8 cellular contexts compared by ENCODE assay signal in genomic region chr2:190318931-190319556, GRCh38. TPM values are rescaled to one million over a fixed set of nuclear protein-coding genes. Genes with fewer than 3 reads are reported as not detected.
A peak's percentile ranks its signal among the peaks of the same experiment; 100 is the strongest.
DNase-seq lines count a peak whose midpoint lies in the region; ATAC-seq and TF ChIP-seq lines count a peak whose summit lies in the region.

No MANE protein-coding gene starts in this region.

- H3K27ac ChIP-seq in ACC112 (ENCODE audit: low read depth, low read length) (no peak overlapping the region), colonic mucosa (peak overlapping the region; percentile 94), lung (ENCODE audit: low read depth in 1 of 2, low read length in 1 of 2) (peak overlapping the region; percentile 85 to 97), tibial artery (peak overlapping the region; percentile 89 to 91)

- intact Hi-C loops in colonic mucosa (cut with DNase I) (loop anchor here (10.0 kb wide), 1 partner anchor 234 kb away; no protein-coding TSS in a partner anchor), tibial artery (cut with DNase I; ENCODE audit: low total_unique reads) (no loop called here)

- peak; percentile 10 for DNase-seq in RPMI7951 (ENCODE audit: low read depth)
- peak; percentile 42 for DNase-seq in colonic mucosa
- no peak for DNase-seq in lung (ENCODE audit: low spot score)
- DNase-seq in tibial artery = no peak
- no peak for DNase-seq in NCI-H2029 treated with DMSO at 0.1 percent for 48 hours (lab: John Stamatoyannopoulos, UW)

- peak overlapping the region; percentile 68 to 75 for H3K9ac ChIP-seq in colonic mucosa (ENCODE audit: low read depth in 2 of 2, low read length in 2 of 2)

- ATAC-seq in GM18505 (IDR thresholded peaks at IDR 0.05; ENCODE audit: unreplicated experiment) (peak; percentile 30), HG02981 (IDR thresholded peaks at IDR 0.05; ENCODE audit: unreplicated experiment) (peak; percentile 37), lung (ENCODE audit: insufficient read depth, low FRiP score) (peak; percentile 12)

- TF ChIP-seq CTCF in colonic mucosa (IDR thresholded peaks at IDR 0.05) (no peak), lung (IDR thresholded peaks at IDR 0.05; ENCODE audit: control extremely low read depth, extremely low read depth) (no peak), tibial artery (IDR thresholded peaks at IDR 0.05) (no peak)

- H2AFZ ChIP-seq in ACC112 (ENCODE audit: low read length, unreplicated experiment) = peak overlapping the region; percentile 96

- H3K4me3 ChIP-seq in ACC112 (ENCODE audit: low read depth, low read length) (peak overlapping the region; percentile 97), colonic mucosa (peak overlapping the region; percentile 66), lung (peak overlapping the region; percentile 73), tibial artery (peak overlapping the region; percentile 80 to 86)

- WGBS in lung, 2 donors = 4% methylated on average over 13 of the region's 13 CpGs

- H3K4me1 ChIP-seq in ACC112 (ENCODE audit: control insufficient read depth, insufficient read depth, low read length, unreplicated experiment) (peaks cover 12% of the 10 kb centered on the region), colonic mucosa (peaks cover 3% of the 10 kb centered on the region), lung (ENCODE audit: control insufficient read depth in 2 of 2, insufficient read depth in 2 of 2, low read length in 2 of 2) (peaks cover 5 to 8% of the 10 kb centered on the region in 2 donors), tibial artery (peaks cover 0 to 43% (median 21%) of the 10 kb centered on the region in 4 donors)

- TF ChIP-seq POLR2A in GM18505 (IDR thresholded peaks at IDR 0.05; ENCODE audit: borderline replicate concordance, extremely low read depth, insufficient read depth, insufficient read length) = no peak

- H3K9me3 ChIP-seq in colonic mucosa (no peaks in the 10 kb centered on the region), lung (ENCODE audit: control insufficient read depth in 2 of 2, insufficient read depth in 1 of 2, low read length in 1 of 2) (no peaks in the 10 kb centered on the region), tibial artery (no peaks in the 10 kb centered on the region)

- H3K27me3 ChIP-seq in ACC112 (ENCODE audit: insufficient read depth, low read length) = no peaks in the 10 kb centered on the region
- no peaks in the 10 kb centered on the region for H3K27me3 ChIP-seq in colonic mucosa
- H3K27me3 ChIP-seq in lung (ENCODE audit: control insufficient read depth, insufficient read depth) = no peaks in the 10 kb centered on the region
- H3K27me3 ChIP-seq in tibial artery = no peaks in the 10 kb centered on the region

- H3K79me2 ChIP-seq in ACC112 (ENCODE audit: control insufficient read depth, insufficient read depth, low read length, unreplicated experiment) = peaks cover 11% of the 10 kb centered on the region

- H3K36me3 ChIP-seq in ACC112 (ENCODE audit: insufficient read depth, low read length) (no peaks in the 10 kb centered on the region), colonic mucosa (no peaks in the 10 kb centered on the region), lung (ENCODE audit: control insufficient read depth in 2 of 2, insufficient read depth in 2 of 2, low read length in 2 of 2) (no peaks in the 10 kb centered on the region), tibial artery (no peaks in the 10 kb centered on the region)

RNA-seq across cellular contexts. Expression of gene HIBCH, which starts 0.6 kb away (rescaled TPM):
- 23.3 and 23.7 TPM in 2 replicates for total RNA-seq in RPMI7951 (2014; rRNA removed; shearing (Covaris generic))
- total RNA-seq in colonic mucosa (10 to 100 TPM; 47.2 to 71.1 TPM), lung (10 to 100 TPM; 21.4 to 50.0 TPM)
- 10 to 100 TPM; 14.2 to 14.3 TPM for polyA plus RNA-seq in lung

RNA-seq across cellular contexts. Expression of gene INPP1, which starts 24.3 kb away (rescaled TPM):
- total RNA-seq in RPMI7951 (2014; rRNA removed; shearing (Covaris generic)) = 13.3 and 13.5 TPM in 2 replicates
- total RNA-seq in colonic mucosa (10 to 100 TPM; 35.3 to 39.2 TPM), lung (10 to 100 TPM; 15.7 to 26.7 TPM)
- 10 to 100 TPM; 18.3 to 18.7 TPM for polyA plus RNA-seq in lung

Comparison
In these comparisons a context has a peak if more than half of its experiments do, and no peak if none do; other contexts are left out.
1. DNase-seq: peak in RPMI7951 (single experiment) and colonic mucosa (single experiment); none in lung (single experiment), tibial artery (0 of 2) and NCI-H2029 treated with DMSO at 0.1 percent for 48 hours (single experiment).
2. Peak in every context shown above with its lines, with median percentiles within 50 percentile points of each other: H3K4me3 ChIP-seq and ATAC-seq.